15 cellular contexts compared by ENCODE assay signal in genomic region chrX:48130326-48130725, GRCh38. TPM values are rescaled to one million over a fixed set of nuclear protein-coding genes. Genes with fewer than 3 reads are reported as not detected.
"Had no signal": no experiment of that assay in that cellular context is flagged by ENCODE, and none has a peak within 500 bp of the region (broad histone marks: within the 10 kb centered on the region; RNA-seq: fewer than 3 reads in every experiment).

TSS of gene SPACA5B (plus strand) at chrX:48130626. CDS start at chrX:48130688, 62 bp downstream.

RNA-seq across cellular contexts. Expression of gene SPACA5B, which starts in this region (rescaled TPM):
- total RNA-seq: activated B cell treated with CpG ODN at 0.5 μM for 24 hours; activated CD4-positive, alpha-beta memory T cell treated with anti-CD3 and anti-CD28 coated beads for 36 hours; activated CD4-positive, alpha-beta memory T cell treated with anti-CD3 and anti-CD28 coated beads, Interleukin-2, amount 10 ng/mL, durations not matched to agents 7 days and 5 days; activated CD4-positive, alpha-beta T cell treated with anti-CD3 and anti-CD28 coated beads for 36 hours; activated CD4-positive, alpha-beta T cell treated with anti-CD3 and anti-CD28 coated beads, Interleukin-2, amount 10 ng/mL, durations not matched to agents 24 days and 14 days; activated CD4-positive, alpha-beta T cell treated with anti-CD3 and anti-CD28 coated beads, Interleukin-2, amount 10 ng/mL, durations not matched to agents 7 days and 5 days; activated CD8-positive, alpha-beta memory T cell treated with anti-CD3 and anti-CD28 coated beads for 36 hours; activated CD8-positive, alpha-beta memory T cell treated with anti-CD3 and anti-CD28 coated beads, Interleukin-2, amount 10 ng/mL, durations not matched to agents 7 days and 5 days; activated CD8-positive, alpha-beta T cell treated with anti-CD3 and anti-CD28 coated beads for 36 hours; activated CD8-positive, alpha-beta T cell treated with anti-CD3 and anti-CD28 coated beads, Interleukin-2, amount 10 ng/mL, durations not matched to agents 7 days and 5 days; T-cell; T-helper 1 cell treated with Interleukin-12 subunit alpha and Interleukin-12 subunit beta and Interleukin-4 antibody, amounts not matched to agents 30 ng/mL and 1 ng/mL, for 36 hours; T-helper 17 cell; T-helper 2 cell treated with Interferon-gamma antibody and Interleukin-4, amounts not matched to agents 100 ng/mL and 5 ng/mL, for 36 hours; WTC11 had no signal
